In the genomic region with DNA sequence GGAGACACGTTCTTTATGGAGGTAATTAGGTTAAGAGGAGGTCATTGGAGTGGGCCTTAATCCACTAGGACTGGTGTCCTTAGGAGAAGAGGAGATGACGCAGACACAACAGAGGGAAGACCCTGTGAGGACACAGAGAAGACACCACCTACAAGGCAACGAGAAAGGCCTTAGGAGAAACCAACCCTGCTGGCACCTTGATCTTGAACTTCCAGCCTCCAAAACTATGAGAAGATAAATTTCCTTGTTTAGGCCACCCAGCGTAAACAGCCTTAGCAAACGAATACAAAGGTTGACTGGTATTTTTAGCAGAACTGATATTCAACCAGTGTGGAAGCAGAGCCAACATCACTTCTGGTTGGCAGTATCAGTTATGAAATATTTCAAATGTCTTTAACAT, we compare ENCODE assay signal across 25 cellular contexts.
DNase-seq lines count a peak whose midpoint lies in the region; ATAC-seq and TF ChIP-seq lines count a peak whose summit lies in the region.
"Had no signal": no experiment of that assay in that cellular context is flagged by ENCODE, and none has a peak within 500 bp of the region (broad histone marks: within the 10 kb centered on the region; RNA-seq: fewer than 3 reads in every experiment).

No MANE protein-coding gene starts in this region.

- H3K36me3 Mint-ChIP-seq in immature natural killer cell, result peaks cover 0 to 11% (median 9%) of the 10 kb centered on the region in 3 donors
- H3K36me3 Mint-ChIP-seq in endodermal cell (ENCODE audit: low read depth), result no peaks in the 10 kb centered on the region
- H3K36me3 Mint-ChIP-seq: activated CD4-positive, alpha-beta memory T cell treated with anti-CD3 and anti-CD28 coated beads for 36 hours had no signal

- in situ Hi-C loops in gastrocnemius medialis (cut with MboI; ENCODE audit: low sequenced_read_pairs in 4 of 4) (loop anchor here in 1 of 4 donors (25.0 kb wide), 1 partner anchor 125 kb away; no protein-coding TSS in a partner anchor), GM13976 (cut with MboI; ENCODE audit: low sequenced_read_pairs, unreplicated experiment) (no loop called here)

- no peaks in the 10 kb centered on the region for H3K9me3 Mint-ChIP-seq in immature natural killer cell
- H3K9me3 Mint-ChIP-seq in endodermal cell, result no peaks in the 10 kb centered on the region
- H3K9me3 Mint-ChIP-seq: activated CD4-positive, alpha-beta memory T cell treated with anti-CD3 and anti-CD28 coated beads for 36 hours; central memory CD8-positive, alpha-beta T cell had no signal

- no peak for DNase-seq in coronary artery (ENCODE audit: low spot score)
- no peak for DNase-seq in immature natural killer cell
- DNase-seq in gastrocnemius medialis, result no peak
- DNase-seq in SW480 (ENCODE audit: low spot score), result no peak
- no peak for DNase-seq in activated T-cell treated with anti-CD3 and anti-CD28 coated beads, Interleukin-2, amount 50 U/mL, for 48 hours
- no peak for DNase-seq in GM13976 (ENCODE audit: low spot score)
- DNase-seq in endodermal cell, result no peak
- DNase-seq: ACHN; activated CD4-positive, alpha-beta memory T cell treated with anti-CD3 and anti-CD28 coated beads for 36 hours; activated effector memory CD4-positive, alpha-beta T cell treated with Interleukin-2 at 50 U/mL for 16 hours; activated T-cell treated with anti-CD3 and anti-CD28 coated beads for 4 hours; BE2C; GDM1; H7; KG1; NCI-H2081 treated with DMSO at 0.1 percent for 48 hours; NCI-H226; Peyer's patch; stimulated activated naive CD8-positive, alpha-beta T cell treated with anti-CD3 and anti-CD28 coated beads, Interleukin-15, Interleukin-2, amounts not matched to agents 100 U/mL and 50 U/mL, for 24 hours; trophoblast cell had no signal

- H3K36me3 ChIP-seq in HEK293 (ENCODE audit: control insufficient read depth in 2 of 2, insufficient read depth in 1 of 2, low read length in 2 of 2) (no peaks in the 10 kb centered on the region), gastrocnemius medialis (no peaks in the 10 kb centered on the region), endodermal cell (ENCODE audit: control insufficient read depth, insufficient read depth, low read length) (no peaks in the 10 kb centered on the region)
- H3K36me3 ChIP-seq: BE2C, Peyer's patch, prostate gland had no signal

- no peak overlapping the region for H3K4me3 Mint-ChIP-seq in immature natural killer cell
- no peak overlapping the region for H3K4me3 Mint-ChIP-seq in endodermal cell
- H3K4me3 Mint-ChIP-seq: activated CD4-positive, alpha-beta memory T cell treated with anti-CD3 and anti-CD28 coated beads for 36 hours; activated naive CD8-positive, alpha-beta T cell; central memory CD8-positive, alpha-beta T cell had no signal

- H3K27ac ChIP-seq in HEK293 (ENCODE audit: extremely low read depth, low read depth, low read length) (no peak overlapping the region), coronary artery (peak overlapping the region; percentile 94 to 95), gastrocnemius medialis (peak overlapping the region; percentile 63 to 78 (median 70)), endodermal cell (ENCODE audit: low read depth, low read length) (no peak overlapping the region)

- no peaks in the 10 kb centered on the region for H3K27me3 ChIP-seq in gastrocnemius medialis
- H3K27me3 ChIP-seq in endodermal cell (ENCODE audit: control insufficient read depth, insufficient read depth, low read length, poor library complexity, severe bottlenecking), result no peaks in the 10 kb centered on the region
- H3K27me3 ChIP-seq: BE2C, Peyer's patch had no signal

- peak overlapping the region; percentile 53 to 92 (median 78) for H3K27ac Mint-ChIP-seq in immature natural killer cell
- H3K27ac Mint-ChIP-seq in endodermal cell, result no peak overlapping the region
- H3K27ac Mint-ChIP-seq: activated CD4-positive, alpha-beta memory T cell treated with anti-CD3 and anti-CD28 coated beads for 36 hours; activated naive CD8-positive, alpha-beta T cell had no signal

- no peak for TF ChIP-seq POLR2A in gastrocnemius medialis (IDR thresholded peaks at IDR 0.05)

- H3K4me3 ChIP-seq in HEK293 (ENCODE audit: low read depth, low read length) (no peak overlapping the region), coronary artery (no peak overlapping the region), gastrocnemius medialis (no peak overlapping the region), endodermal cell (ENCODE audit: low read length) (no peak overlapping the region)
- H3K4me3 ChIP-seq: Peyer's patch, prostate gland had no signal

- H3K9ac ChIP-seq in endodermal cell (ENCODE audit: extremely low read depth, low read length, poor library complexity, severe bottlenecking), result no peak overlapping the region

- no peak for ATAC-seq in gastrocnemius medialis
- ATAC-seq: activated CD4-positive, CD25-positive, alpha-beta regulatory T cell treated with anti-CD3 and anti-CD28 coated beads, Interleukin-2, amount 50 U/mL, for 24 hours; stimulated activated naive CD8-positive, alpha-beta T cell treated with anti-CD3 and anti-CD28 coated beads, Interleukin-15, Interleukin-2, amounts not matched to agents 100 U/mL and 50 U/mL, for 24 hours had no signal

- no peaks in the 10 kb centered on the region for H3K27me3 Mint-ChIP-seq in immature natural killer cell (ENCODE audit: low read depth in 3 of 3)
- H3K27me3 Mint-ChIP-seq in endodermal cell (ENCODE audit: insufficient read depth), result peaks cover 2% of the 10 kb centered on the region
- H3K27me3 Mint-ChIP-seq: activated CD4-positive, alpha-beta memory T cell treated with anti-CD3 and anti-CD28 coated beads for 36 hours; activated naive CD8-positive, alpha-beta T cell; central memory CD8-positive, alpha-beta T cell had no signal

- WGBS in endodermal cell (ENCODE audit: insufficient coverage in 1 of 2, insufficient read length in 1 of 2), 2 experiments, result 96 to 100% methylated on average over 1 to 5 of the region's 5 CpGs

- POLR2A ChIA-PET in HEK293 (lab: Yijun Ruan, JAX), result interaction anchor here (1.0 kb wide), 1 partner anchor 40 kb away, joined by 3 read pairs; no protein-coding TSS in a partner anchor

- 0 out of 2 replicates have a peak, but pooled peaks cover 2% of the 10 kb centered on the region for H3K4me1 ChIP-seq in HEK293 (ENCODE audit: control insufficient read depth, insufficient read depth, low read length)
- H3K4me1 ChIP-seq in gastrocnemius medialis, result peaks cover 74 to 76% of the 10 kb centered on the region in 2 donors
- peaks cover 3% of the 10 kb centered on the region for H3K4me1 ChIP-seq in endodermal cell (ENCODE audit: control insufficient read depth, insufficient read depth, low read length)
- H3K4me1 ChIP-seq: BE2C, prostate gland had no signal

- CTCF ChIA-PET in HEK293 (lab: Yijun Ruan, JAX), result no interaction called here

- H3K4me1 Mint-ChIP-seq in immature natural killer cell (peaks cover 90 to 98% of the 10 kb centered on the region in 2 donors), endodermal cell (peaks cover 25% of the 10 kb centered on the region)

- H3K9me3 ChIP-seq in HEK293 (ENCODE audit: control insufficient read depth, insufficient read depth, low read depth, low read length) (no peaks in the 10 kb centered on the region), gastrocnemius medialis (no peaks in the 10 kb centered on the region), endodermal cell (ENCODE audit: control insufficient read depth, low read length) (no peaks in the 10 kb centered on the region)
- H3K9me3 ChIP-seq: BE2C, Peyer's patch, prostate gland had no signal

- TF ChIP-seq CTCF in HEK293 (tag by site-specific recombination; IDR thresholded peaks at IDR 0.05), result no peak
- TF ChIP-seq CTCF in coronary artery (IDR thresholded peaks at IDR 0.05), result no peak
- TF ChIP-seq CTCF in gastrocnemius medialis (IDR thresholded peaks at IDR 0.05 in 4 of 5, conservative IDR thresholded peaks at IDR 0.05 in 1 of 5), result no peak
- no peak for TF ChIP-seq CTCF in GM13976 (IDR thresholded peaks at IDR 0.05; ENCODE audit: borderline replicate concordance, control extremely low read depth, extremely low read depth, insufficient read depth, missing control alignments)
- TF ChIP-seq CTCF in endodermal cell (conservative IDR thresholded peaks at IDR 0.05), result no peak

- intact Hi-C loops in gastrocnemius medialis (cut with DNase I; ENCODE audit: low total_unique reads), result loop anchor here (2.0 to 5.0 kb wide), 2 partner anchors 75 to 160 kb away; a partner anchor contains a TSS

TF ChIP-seq in HEK293, 187 proteins besides CTCF, POLR2A, EP300 and RAD21:
- TF ChIP-seq ZNF16 (tag by site-specific recombination; IDR thresholded peaks at IDR 0.05; ENCODE audit: low read depth) (no peak), ZNF548 (tag by site-specific recombination; IDR thresholded peaks at IDR 0.05) (peak; percentile 93)

Comparison
In these comparisons a context has a peak if more than half of its experiments do, and no peak if none do; other contexts are left out.
1. H3K27ac ChIP-seq: peak in coronary artery (2 of 2) and gastrocnemius medialis (4 of 4); none in HEK293 (single experiment) and endodermal cell (single experiment).